Comparison of ENCODE assay signal across 1 cellular context in genomic region chr1:161114556-161114955, GRCh38.
TF ChIP-seq lines count a peak whose summit lies in the region.

No MANE protein-coding gene starts in this region.

TF ChIP-seq in IMR-90, 13 proteins besides CTCF, POLR2A, EP300 and RAD21:
- TF ChIP-seq CEBPB (IDR thresholded peaks at IDR 0.05; ENCODE audit: low read depth, low read length) (peak; percentile 55; the same call in 1 of the 2 replicates), ELK1 (IDR thresholded peaks at IDR 0.05; ENCODE audit: borderline replicate concordance, low read depth, low read length) (no peak)
